19 cellular contexts compared by ENCODE assay signal in genomic region chr5:36272136-36272665, GRCh38. TPM values are rescaled to one million over a fixed set of nuclear protein-coding genes. Genes with fewer than 3 reads are reported as not detected.
"Had no signal": no experiment of that assay in that cellular context is flagged by ENCODE, and none has a peak within 500 bp of the region (broad histone marks: within the 10 kb centered on the region; RNA-seq: fewer than 3 reads in every experiment).

No MANE protein-coding gene starts in this region.

- H3K27me3 ChIP-seq: cardiac muscle cell, gastrocnemius medialis, ovary, uterus had no signal

- DNase-seq: activated CD4-positive, alpha-beta T cell treated with anti-CD3 and anti-CD28 coated beads, Interleukin-2, amount 50 U/mL, for 48 hours; activated CD8-positive, alpha-beta memory T cell treated with anti-CD3 and anti-CD28 coated beads, Interleukin-2, amount 50 U/mL, for 48 hours; activated naive CD4-positive, alpha-beta T cell; activated T-cell treated with anti-CD3 and anti-CD28 coated beads, Interleukin-2, amount 50 U/mL, for 4 hours; effector CD8-positive, alpha-beta T cell; erythroblast; gastrocnemius medialis; head of caudate nucleus; hypothalamus; midbrain; natural killer cell; ovary; stimulated activated naive CD8-positive, alpha-beta T cell treated with anti-CD3 and anti-CD28 coated beads, Interleukin-15, amount 100 ng/mL, for 72 hours; T-helper 9 cell; uterus had no signal

- H3K4me1 ChIP-seq: prostate gland, uterus had no signal

- H3K27ac ChIP-seq: cardiac muscle cell, gastrocnemius medialis, ovary, prostate gland, uterus had no signal

- H3K9me3 ChIP-seq: gastrocnemius medialis, ovary, prostate gland, uterus had no signal

- ATAC-seq: activated T-cell treated with anti-CD3 and anti-CD28 coated beads, Interleukin-2, amount 50 U/mL, for 4 hours; gastrocnemius medialis; natural killer cell; stimulated activated naive CD8-positive, alpha-beta T cell treated with anti-CD3 and anti-CD28 coated beads, Interleukin-15, amount 100 ng/mL, for 72 hours had no signal

- H3K36me3 ChIP-seq: cardiac muscle cell, gastrocnemius medialis, ovary, prostate gland, uterus had no signal

- H3K4me3 ChIP-seq: cardiac muscle cell, gastrocnemius medialis, ovary, prostate gland, uterus had no signal

RNA-seq across cellular contexts. Expression of gene RANBP3L, which starts 29.5 kb away (rescaled TPM):
- total RNA-seq: activated T-helper 2 cell treated with anti-CD3 and anti-CD28 coated beads, Interferon-gamma antibody, Interleukin-2, Interleukin-4, amounts not matched to agents 10 μg/mL and 5 μg/mL and 100 μg/mL, durations not matched to agents 14 hours and 24 hours and 36 hours; natural killer cell; T-helper 1 cell treated with Interleukin-12 subunit alpha and Interleukin-12 subunit beta and Interleukin-4 antibody, amounts not matched to agents 30 ng/mL and 1 ng/mL, for 36 hours had no signal
